14 cellular contexts compared by ENCODE assay signal in the genomic region with DNA sequence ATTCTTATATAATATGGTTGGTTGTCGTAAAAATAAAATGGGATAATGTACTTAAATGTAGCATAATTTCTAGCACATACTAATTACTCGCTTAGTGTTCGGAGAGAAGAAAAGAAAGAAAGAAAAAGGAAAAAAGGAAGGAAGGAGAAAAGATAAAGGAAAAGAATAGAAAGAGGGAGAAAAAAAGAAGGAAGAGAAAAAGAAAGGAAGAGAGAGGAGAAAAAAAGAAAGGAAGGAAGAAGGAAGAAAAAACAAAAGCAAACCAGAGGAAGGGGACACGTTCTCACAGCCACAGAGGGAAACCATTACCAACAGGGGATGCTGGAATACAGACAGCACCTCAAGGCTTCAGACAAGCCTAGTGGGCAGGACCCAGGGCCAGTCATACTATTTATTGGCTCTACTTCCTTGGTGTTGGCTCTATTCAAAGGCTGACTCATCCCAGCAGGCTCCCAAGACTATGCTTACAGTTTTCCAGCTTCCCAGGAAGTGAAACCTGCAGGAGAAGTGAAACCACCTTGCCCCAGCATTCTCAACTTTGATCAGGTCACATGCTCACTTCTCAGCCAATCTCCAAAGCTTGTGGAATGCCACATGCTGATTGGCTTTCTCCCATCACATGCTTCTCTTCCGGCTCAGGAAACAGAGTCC.
DNase-seq lines count a peak whose midpoint lies in the region; ATAC-seq and TF ChIP-seq lines count a peak whose summit lies in the region.
"Had no signal": no experiment of that assay in that cellular context is flagged by ENCODE, and none has a peak within 500 bp of the region (broad histone marks: within the 10 kb centered on the region; RNA-seq: fewer than 3 reads in every experiment).

No MANE protein-coding gene starts in this region.

- ATAC-seq in lung (ENCODE audit: insufficient read depth, low FRiP score), result peak; percentile 63
- ATAC-seq in activated naive CD4-positive, alpha-beta T cell treated with anti-CD3 and anti-CD28 coated beads, Interleukin-2, amount 50 U/mL, for 72 hours, result no peak

- H3K27ac ChIP-seq in mammary epithelial cell (ENCODE audit: insufficient read depth, low read depth, low read length) (peak overlapping the region; percentile 62), lung (ENCODE audit: low read depth in 1 of 2, low read length in 1 of 2) (peak overlapping the region in 1 of 2 donors; percentile 20)
- H3K27ac ChIP-seq: BLaER1, heart left ventricle had no signal

- H3K36me3 Mint-ChIP-seq in activated naive CD4-positive, alpha-beta T cell treated with anti-CD3 and anti-CD28 coated beads, Interleukin-2, amount 50 U/mL, for 72 hours, result peaks cover 0 to 19% of the 10 kb centered on the region in 2 donors

- H2AFZ ChIP-seq in mammary epithelial cell (ENCODE audit: low read depth, low read length), result peak overlapping the region; percentile 85

- no peaks in the 10 kb centered on the region for H3K27me3 ChIP-seq in mammary epithelial cell (ENCODE audit: insufficient read depth, low read length)
- H3K27me3 ChIP-seq in lung (ENCODE audit: control insufficient read depth, insufficient read depth), result no peaks in the 10 kb centered on the region
- H3K27me3 ChIP-seq: BLaER1, heart left ventricle had no signal

- in situ Hi-C loops in ACHN (cut with HindIII; ENCODE audit: low pct_ligation_motif_present, low pct_unique_long_range_greater_than_20kb, low sequenced_read_pairs) (no loop called here), mammary epithelial cell (cut with MboI; ENCODE audit: low sequenced_read_pairs in 2 of 2) (no loop called here)

- peaks cover 0 to 8% of the 10 kb centered on the region in 2 donors for H3K9me3 Mint-ChIP-seq in activated naive CD4-positive, alpha-beta T cell treated with anti-CD3 and anti-CD28 coated beads, Interleukin-2, amount 50 U/mL, for 72 hours
- H3K9me3 Mint-ChIP-seq: neural crest cell had no signal

- intact Hi-C loops in mammary epithelial cell (cut with micrococcal nuclease), result loop anchor here (1.0 kb wide), 1 partner anchor 23 kb away; no protein-coding TSS in a partner anchor

- dilution Hi-C loops in mammary epithelial cell (cut with HindIII; ENCODE audit: low sequenced_read_pairs), result loop anchor here (5.0 kb wide), 1 partner anchor 270 kb away; no protein-coding TSS in a partner anchor

- H3K4me2 ChIP-seq in mammary epithelial cell (ENCODE audit: insufficient read depth, low read depth, low read length), result peak overlapping the region; percentile 39
- H3K4me2 ChIP-seq: BLaER1 had no signal

- H3K9ac ChIP-seq in mammary epithelial cell (ENCODE audit: insufficient read depth, low read length), result no peak overlapping the region
- H3K9ac ChIP-seq: BLaER1 had no signal

- H3K9me3 ChIP-seq in mammary epithelial cell (replicated peaks; ENCODE audit: insufficient read depth, low read length), result no peaks in the 10 kb centered on the region
- H3K9me3 ChIP-seq in lung (ENCODE audit: control insufficient read depth in 2 of 2, insufficient read depth in 1 of 2, low read length in 1 of 2), result peaks cover 2 to 7% of the 10 kb centered on the region in 2 donors

- DNase-seq in ACHN (peak; percentile 77), LNCaP clone FGC (ENCODE audit: low read depth) (peak; percentile 75), mammary epithelial cell (peak; percentile 99), lung (ENCODE audit: low spot score) (peak; percentile 49), NCI-H2081 (lab: John Stamatoyannopoulos, UW) (no peak), HuH-7.5 (ENCODE audit: low spot score) (no peak), GM10266 (ENCODE audit: extremely low spot score) (no peak)
- DNase-seq in activated naive CD4-positive, alpha-beta T cell treated with anti-CD3 and anti-CD28 coated beads, Interleukin-2, amount 50 U/mL, for 72 hours (ENCODE audit: low spot score in 2 of 2), result no peak
- DNase-seq: central memory CD4-positive, alpha-beta T cell; NCI-H2171; T-helper 1 cell had no signal

- H3K4me3 ChIP-seq in LNCaP clone FGC (ENCODE audit: low read depth, low read length) (peak overlapping the region; percentile 23; the same call in 1 of the 2 replicates), mammary epithelial cell (replicated peaks in 1 of 3; ENCODE audit: insufficient read depth in 1 of 3, low read depth in 2 of 3, low read length in 3 of 3) (no peak overlapping the region), lung (no peak overlapping the region)
- H3K4me3 ChIP-seq: BLaER1, heart left ventricle had no signal

- H4K20me1 ChIP-seq in mammary epithelial cell (ENCODE audit: insufficient read depth, low read length), result no peaks in the 10 kb centered on the region
- H4K20me1 ChIP-seq: BLaER1 had no signal

- TF ChIP-seq CTCF in LNCaP clone FGC (IDR thresholded peaks at IDR 0.05; ENCODE audit: control insufficient read depth, extremely low read depth, insufficient read depth) (no peak), mammary epithelial cell (conservative IDR thresholded peaks at IDR 0.05 in 1 of 2, IDR thresholded peaks at IDR 0.05 in 1 of 2; ENCODE audit: extremely low read depth in 1 of 2, insufficient read depth in 1 of 2, low read depth in 1 of 2, low read length in 2 of 2) (peak; percentile 21 to 42), lung (IDR thresholded peaks at IDR 0.05; ENCODE audit: control extremely low read depth, extremely low read depth) (no peak), GM10266 (IDR thresholded peaks at IDR 0.05; ENCODE audit: control insufficient read depth, insufficient read depth, low read depth, missing control alignments) (no peak)

- no peaks in the 10 kb centered on the region for H3K36me3 ChIP-seq in mammary epithelial cell (ENCODE audit: insufficient read depth, low read length)
- no peaks in the 10 kb centered on the region for H3K36me3 ChIP-seq in lung (ENCODE audit: control insufficient read depth in 2 of 2, insufficient read depth in 2 of 2, low read length in 2 of 2)
- H3K36me3 ChIP-seq: BLaER1, heart left ventricle had no signal

- CTCF ChIA-PET in mammary epithelial cell (lab: Charles Lee; ENCODE audit: low non-redundant PET), result no interaction called here

- H3K79me2 ChIP-seq in mammary epithelial cell (ENCODE audit: insufficient read depth, low read length), result no peaks in the 10 kb centered on the region

- TSS peak; percentile 33 for BruUV-seq in mammary epithelial cell (replicated peaks; lab: Mats Ljungman, UMichigan)

- peaks cover 35% of the 10 kb centered on the region for H3K4me1 ChIP-seq in mammary epithelial cell (ENCODE audit: insufficient read depth, low read length)
- H3K4me1 ChIP-seq in lung (ENCODE audit: control insufficient read depth in 2 of 2, insufficient read depth in 2 of 2, low read length in 2 of 2), result peaks cover 4 to 5% of the 10 kb centered on the region in 2 donors
- H3K4me1 ChIP-seq: BLaER1 had no signal

- H3K27ac Mint-ChIP-seq in activated naive CD4-positive, alpha-beta T cell treated with anti-CD3 and anti-CD28 coated beads, Interleukin-2, amount 50 U/mL, for 72 hours, result no peak overlapping the region

- 80% methylated on average over 5 of the region's 5 CpGs for WGBS in mammary epithelial cell (ENCODE audit: low coverage, missing lambda C conversion rate)
- WGBS in lung, 2 donors, result 81 to 89% methylated on average over 5 of the region's 5 CpGs

Comparison
In these comparisons a context has a peak if more than half of its experiments do, and no peak if none do; other contexts are left out.
1. DNase-seq: peak in ACHN (single experiment), LNCaP clone FGC (single experiment), mammary epithelial cell (single experiment) and lung (single experiment); none in NCI-H2081 (0 of 2), HuH-7.5 (single experiment), activated naive CD4-positive, alpha-beta T cell treated with anti-CD3 and anti-CD28 coated beads, Interleukin-2, amount 50 U/mL, for 72 hours (0 of 2) and GM10266 (single experiment).
2. CTCF ChIP-seq: peak in mammary epithelial cell (2 of 2); none in LNCaP clone FGC (single experiment), lung (single experiment) and GM10266 (single experiment).